Comparison of ENCODE assay signal across 8 cellular contexts in genomic region chr17:40598928-40599627, GRCh38. TPM values are rescaled to one million over a fixed set of nuclear protein-coding genes. Genes with fewer than 3 reads are reported as not detected.
DNase-seq lines count a peak whose midpoint lies in the region; ATAC-seq and TF ChIP-seq lines count a peak whose summit lies in the region.

No MANE protein-coding gene starts in this region.

- DNase-seq in activated CD4-positive, CD25-positive, alpha-beta regulatory T cell treated with anti-CD3 and anti-CD28 coated beads, Interleukin-2, amount 50 U/mL, for 16 hours (ENCODE audit: low read depth, low spot score) = peak; percentile 47
- DNase-seq in esophagus muscularis mucosa (ENCODE audit: extremely low spot score) (peak; percentile 89), SW 1271 (lab: John Stamatoyannopoulos, UW) (no peak), NCI-H187 treated with DMSO at 0.1 percent for 48 hours (lab: John Stamatoyannopoulos, UW) (no peak), hippocampal formation (lab: John Stamatoyannopoulos, UW) (no peak)
- peak; percentile 65 to 78 for DNase-seq in stimulated activated CD4-positive, alpha-beta T cell treated with anti-CD3 and anti-CD28 coated beads, Interleukin-2, amount 100 ng/mL, for 24 hours

- no peak overlapping the region for H3K4me3 ChIP-seq in esophagus muscularis mucosa

- no peak for TF ChIP-seq EP300 in esophagus muscularis mucosa (IDR thresholded peaks at IDR 0.05)

- intact Hi-C loops in esophagus muscularis mucosa (cut with DNase I) = no loop called here

- no peaks in the 10 kb centered on the region for H3K9me3 ChIP-seq in esophagus muscularis mucosa

- ATAC-seq in GM18907 (IDR thresholded peaks at IDR 0.05; ENCODE audit: unreplicated experiment) (peak; percentile 69), HG03066 (IDR thresholded peaks at IDR 0.05; ENCODE audit: low read depth, unreplicated experiment) (peak; percentile 63)

- H3K36me3 ChIP-seq in esophagus muscularis mucosa = no peaks in the 10 kb centered on the region

- no peak for TF ChIP-seq CTCF in esophagus muscularis mucosa (IDR thresholded peaks at IDR 0.05)

- H3K4me1 ChIP-seq in esophagus muscularis mucosa = no peaks in the 10 kb centered on the region

- no peak for TF ChIP-seq POLR2A in esophagus muscularis mucosa (IDR thresholded peaks at IDR 0.05; ENCODE audit: low read depth)

- no peaks in the 10 kb centered on the region for H3K27me3 ChIP-seq in esophagus muscularis mucosa

- H3K27ac ChIP-seq in esophagus muscularis mucosa (replicated peaks in 1 of 4) = peak overlapping the region in 3 of 4 donors; percentile 25 to 31 (median 30)

- WGBS in esophagus muscularis mucosa = 72% methylated on average over 17 of the region's 17 CpGs

RNA-seq across cellular contexts. Expression of gene CCR7, which starts 33.8 kb away (rescaled TPM):
- total RNA-seq in esophagus muscularis mucosa = under 1 TPM in 1 of 4 donors, not detected in 3; 0.33 TPM

RNA-seq across cellular contexts. Expression of gene SMARCE1, which starts 48.5 kb away (rescaled TPM):
- 100 to 1,000 TPM in 2 of 4 donors, 10 to 100 TPM in 2; 86.8 to 112 (median 102) TPM for total RNA-seq in esophagus muscularis mucosa

Comparison
In these comparisons a context has a peak if more than half of its experiments do, and no peak if none do; other contexts are left out.
1. DNase-seq: peak in activated CD4-positive, CD25-positive, alpha-beta regulatory T cell treated with anti-CD3 and anti-CD28 coated beads, Interleukin-2, amount 50 U/mL, for 16 hours (single experiment), esophagus muscularis mucosa (single experiment) and stimulated activated CD4-positive, alpha-beta T cell treated with anti-CD3 and anti-CD28 coated beads, Interleukin-2, amount 100 ng/mL, for 24 hours (2 of 2); none in SW 1271 (0 of 2), NCI-H187 treated with DMSO at 0.1 percent for 48 hours (single experiment) and hippocampal formation (0 of 2).